Comparison of ENCODE assay signal across 10 cellular contexts in genomic region chr6:90088009-90088408, GRCh38.
DNase-seq lines count a peak whose midpoint lies in the region; ATAC-seq and TF ChIP-seq lines count a peak whose summit lies in the region.
"Had no signal": no experiment of that assay in that cellular context is flagged by ENCODE, and none has a peak within 500 bp of the region (broad histone marks: within the 10 kb centered on the region; RNA-seq: fewer than 3 reads in every experiment).

No MANE protein-coding gene starts in this region.

- H3K9ac ChIP-seq in neuronal stem cell (ENCODE audit: low read depth, low read length, poor library complexity): no peak overlapping the region

- TF ChIP-seq CTCF in RWPE1 (conservative IDR thresholded peaks at IDR 0.05; ENCODE audit: low read depth): no peak
- TF ChIP-seq CTCF in thoracic aorta (IDR thresholded peaks at IDR 0.05): no peak

- H3K4me1 Mint-ChIP-seq in activated naive CD4-positive, alpha-beta T cell treated with anti-CD3 and anti-CD28 coated beads, Interleukin-2, amount 50 U/mL, for 24 hours: peaks cover 94% of the 10 kb centered on the region

- no peak overlapping the region for H3K14ac ChIP-seq in neuronal stem cell (ENCODE audit: low read length)

- H3K4ac ChIP-seq in neuronal stem cell (ENCODE audit: low read length): no peak overlapping the region

- no peak overlapping the region for H3K4me2 ChIP-seq in neuronal stem cell (ENCODE audit: insufficient read depth, low read length, poor library complexity, severe bottlenecking)

- H3K18ac ChIP-seq in neuronal stem cell (ENCODE audit: low read length): no peak overlapping the region

- ATAC-seq in thoracic aorta (ENCODE audit: insufficient number of reproducible peaks, low FRiP score, low read depth): peak; percentile 71

- H3K27me3 ChIP-seq in thoracic aorta (replicated peaks; ENCODE audit: insufficient read depth): no peaks in the 10 kb centered on the region
- H3K27me3 ChIP-seq in neuronal stem cell (ENCODE audit: control insufficient read depth in 3 of 3, insufficient read depth in 3 of 3, low read depth in 1 of 3, low read length in 3 of 3): no peaks in the 10 kb centered on the region

- H3K27me3 Mint-ChIP-seq in activated naive CD4-positive, alpha-beta T cell treated with anti-CD3 and anti-CD28 coated beads, Interleukin-2, amount 50 U/mL, for 24 hours: no peaks in the 10 kb centered on the region

- CTCF ChIA-PET in RWPE1 (lab: Yijun Ruan, JAX): interaction anchor here (0.6 kb wide), 1 partner anchor 199 kb away, joined by 4 read pairs; no protein-coding TSS in a partner anchor

- no peak overlapping the region for H2AK5ac ChIP-seq in neuronal stem cell (ENCODE audit: low read depth, low read length)

- H2BK15ac ChIP-seq in neuronal stem cell (ENCODE audit: low read length): no peak overlapping the region

- no peak overlapping the region for H2AFZ ChIP-seq in neuronal stem cell (ENCODE audit: low read length)

- H3K4me3 ChIP-seq in thoracic aorta (no peak overlapping the region), neuronal stem cell (ENCODE audit: low read length in 2 of 2) (no peak overlapping the region)
- H3K4me3 ChIP-seq: SK-N-MC had no signal

- H3K23ac ChIP-seq in neuronal stem cell (ENCODE audit: low read depth, low read length, poor library complexity): no peak overlapping the region

- H3K4me1 ChIP-seq in thoracic aorta (ENCODE audit: control insufficient read depth in 1 of 2, low read depth in 2 of 2) (peaks cover 16 to 24% of the 10 kb centered on the region in 2 donors), neuronal stem cell (ENCODE audit: control insufficient read depth in 2 of 2, insufficient read depth in 1 of 2, low read depth in 1 of 2, low read length in 2 of 2) (peaks cover 0 to 4% of the 10 kb centered on the region in 2 donors)

- H3K36me3 ChIP-seq in thoracic aorta (no peaks in the 10 kb centered on the region), neuronal stem cell (replicated peaks in 1 of 2; ENCODE audit: control insufficient read depth in 2 of 2, insufficient read depth in 2 of 2, low read length in 2 of 2) (no peaks in the 10 kb centered on the region)

- no peaks in the 10 kb centered on the region for H3K9me3 Mint-ChIP-seq in activated naive CD4-positive, alpha-beta T cell treated with anti-CD3 and anti-CD28 coated beads, Interleukin-2, amount 50 U/mL, for 24 hours

- H3K4me3 Mint-ChIP-seq in activated naive CD4-positive, alpha-beta T cell treated with anti-CD3 and anti-CD28 coated beads, Interleukin-2, amount 50 U/mL, for 24 hours: peak overlapping the region; percentile 51

- H3K9me3 ChIP-seq in thoracic aorta (no peaks in the 10 kb centered on the region), neuronal stem cell (replicated peaks in 1 of 2; ENCODE audit: control insufficient read depth in 2 of 2, insufficient read depth in 1 of 2, low read depth in 1 of 2, low read length in 2 of 2) (peaks cover 0 to 4% of the 10 kb centered on the region in 2 donors)

- no peaks in the 10 kb centered on the region for H3K79me1 ChIP-seq in neuronal stem cell (ENCODE audit: low read depth, low read length)

- no peak overlapping the region for H4K91ac ChIP-seq in neuronal stem cell (ENCODE audit: low read depth, low read length, poor library complexity)

- H2BK12ac ChIP-seq in neuronal stem cell (ENCODE audit: low read length): no peak overlapping the region

- peaks cover 27% of the 10 kb centered on the region for H3K36me3 Mint-ChIP-seq in activated naive CD4-positive, alpha-beta T cell treated with anti-CD3 and anti-CD28 coated beads, Interleukin-2, amount 50 U/mL, for 24 hours

- H3K27ac ChIP-seq in RWPE1 (no peak overlapping the region), thoracic aorta (peak overlapping the region in 1 of 2 donors; percentile 47), neuronal stem cell (replicated peaks; ENCODE audit: low read length) (no peak overlapping the region)
- H3K27ac ChIP-seq: SK-N-MC had no signal

- no peak overlapping the region for H2BK120ac ChIP-seq in neuronal stem cell (ENCODE audit: low read depth, low read length)

- no peak overlapping the region for H4K8ac ChIP-seq in neuronal stem cell (ENCODE audit: low read depth, low read length)

- DNase-seq in activated naive CD4-positive, alpha-beta T cell (lab: John Stamatoyannopoulos, UW): no peak
- peak; percentile 91 for DNase-seq in RWPE1 (ENCODE audit: low spot score)
- DNase-seq in fibroblast of peridontal ligament (ENCODE audit: extremely low read depth): peak; percentile 77
- DNase-seq in thoracic aorta (ENCODE audit: low spot score): no peak
- DNase-seq in activated effector memory CD4-positive, alpha-beta T cell treated with Interleukin-2 at 50 U/mL for 16 hours: no peak
- no peak for DNase-seq in neuronal stem cell (ENCODE audit: low spot score)
- DNase-seq in activated naive CD4-positive, alpha-beta T cell treated with Interleukin-2 at 50 U/mL for 16 hours: no peak
- DNase-seq: Calu3 had no signal

- POLR2A ChIA-PET in RWPE1 (lab: Yijun Ruan, JAX; ENCODE audit: low non-redundant PET): interaction anchor here (0.5 kb wide), 1 partner anchor 12 kb away, joined by 3 read pairs; no protein-coding TSS in a partner anchor

- peak overlapping the region; percentile 99 for H3K27ac Mint-ChIP-seq in activated naive CD4-positive, alpha-beta T cell treated with anti-CD3 and anti-CD28 coated beads, Interleukin-2, amount 50 U/mL, for 24 hours

- H2BK5ac ChIP-seq in neuronal stem cell (ENCODE audit: low read length): no peak overlapping the region

Comparison
In these comparisons a context has a peak if more than half of its experiments do, and no peak if none do; other contexts are left out.
1. DNase-seq: peak in RWPE1 (single experiment) and fibroblast of peridontal ligament (single experiment); none in activated naive CD4-positive, alpha-beta T cell (0 of 4), thoracic aorta (single experiment), activated effector memory CD4-positive, alpha-beta T cell treated with Interleukin-2 at 50 U/mL for 16 hours (single experiment), neuronal stem cell (single experiment) and activated naive CD4-positive, alpha-beta T cell treated with Interleukin-2 at 50 U/mL for 16 hours (single experiment).